In the genomic region with DNA sequence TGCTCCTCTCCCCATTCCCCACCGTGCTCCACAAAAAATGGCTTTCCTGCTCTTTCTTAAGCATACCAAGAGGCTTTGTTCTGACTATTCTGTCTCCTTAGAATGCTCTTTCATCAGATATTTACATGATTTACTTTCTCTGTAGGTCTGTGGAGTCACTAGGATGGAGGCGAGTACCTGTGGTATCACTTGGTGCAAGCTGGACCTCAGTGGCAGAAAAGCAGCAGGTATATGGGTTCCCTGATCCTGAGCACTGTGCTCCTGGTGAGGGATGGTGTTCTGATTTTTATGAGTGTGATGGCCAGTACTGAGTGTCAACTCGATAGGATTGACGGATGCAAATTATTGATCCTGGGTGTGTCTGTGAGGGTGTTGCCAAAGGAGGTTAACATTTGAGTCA, we compare ENCODE assay signal across 14 cellular contexts. TPM values are rescaled to one million over a fixed set of nuclear protein-coding genes. Genes with fewer than 3 reads are reported as not detected.
A peak's percentile ranks its signal among the peaks of the same experiment; 100 is the strongest.
DNase-seq lines count a peak whose midpoint lies in the region; ATAC-seq, FAIRE-seq and TF ChIP-seq lines count a peak whose summit lies in the region.
"Had no signal": no experiment of that assay in that cellular context is flagged by ENCODE, and none has a peak within 500 bp of the region (broad histone marks: within the 10 kb centered on the region; RNA-seq: fewer than 3 reads in every experiment).

No MANE protein-coding gene starts in this region.

- no peak overlapping the region for H3K4me3 ChIP-seq in H1 (ENCODE audit: extremely low read depth in 1 of 4, insufficient read depth in 2 of 4, low read depth in 3 of 4, low read length in 4 of 4)
- H3K4me3 ChIP-seq: BLaER1 treated with 17β-estradiol and CSF1 and Interleukin-3, amounts not matched to agents 10 nM and 100 nM had no signal

- whole genome bisulfite sequencing in H1 (ENCODE audit: extremely low coverage in 1 of 2, insufficient coverage in 1 of 2, insufficient read length in 1 of 2, insufficient replicate concordance in 2 of 2, low coverage in 1 of 2, low lambda C conversion rate in 2 of 2, missing lambda C conversion rate in 1 of 2), 2 experiments = 77% methylated on average over 4 of the region's 4 CpGs; no CpG with 5 or more reads in 1 of the 2 experiments

- no peak overlapping the region for H3K4me3 Mint-ChIP-seq in activated CD4-positive, alpha-beta T cell treated with anti-CD3 and anti-CD28 coated beads, Interleukin-2, amount 10 ng/mL, durations not matched to agents 24 days and 14 days
- H3K4me3 Mint-ChIP-seq in stimulated activated naive CD8-positive, alpha-beta T cell treated with anti-CD3 and anti-CD28 coated beads, Interleukin-15, amount 100 ng/mL, for 72 hours = no peak overlapping the region
- no peak overlapping the region for H3K4me3 Mint-ChIP-seq in activated T-cell treated with anti-CD3 and anti-CD28 coated beads, Interleukin-2, amount 50 U/mL, for 24 hours
- H3K4me3 Mint-ChIP-seq: CD4-positive, CD25-positive, alpha-beta regulatory T cell had no signal

- no peaks in the 10 kb centered on the region for H3K79me1 ChIP-seq in H1 (ENCODE audit: low read depth, low read length)

- H3K27ac ChIP-seq in H1 (ENCODE audit: low read depth, low read length) = no peak overlapping the region
- H3K27ac ChIP-seq: BLaER1 treated with 17β-estradiol and CSF1 and Interleukin-3, amounts not matched to agents 10 nM and 100 nM had no signal

- no peak for TF ChIP-seq RAD21 in H1 (IDR thresholded peaks at IDR 0.05 in 1 of 2, conservative IDR thresholded peaks at IDR 0.05 in 1 of 2; ENCODE audit: low read depth in 2 of 2, low read length in 2 of 2)

- H3K4me2 ChIP-seq in H1 (ENCODE audit: insufficient read depth in 1 of 2, low read depth in 2 of 2, low read length in 2 of 2) = peak overlapping the region in 1 of 2 experiments; percentile 5; a peak in 1 of 4 replicates
- H3K4me2 ChIP-seq: BLaER1 treated with 17β-estradiol and CSF1 and Interleukin-3, amounts not matched to agents 10 nM and 100 nM had no signal

- no peaks in the 10 kb centered on the region for H3K9me3 ChIP-seq in H1 (ENCODE audit: insufficient read depth in 2 of 2, low read depth in 1 of 2, low read length in 1 of 2)

- no peak for TF ChIP-seq EP300 in H1 (IDR thresholded peaks at IDR 0.05; ENCODE audit: borderline replicate concordance in 1 of 2, low read depth in 2 of 2, low read length in 2 of 2)

- no peaks in the 10 kb centered on the region for H3K4me1 Mint-ChIP-seq in activated CD4-positive, alpha-beta T cell treated with anti-CD3 and anti-CD28 coated beads, Interleukin-2, amount 10 ng/mL, durations not matched to agents 24 days and 14 days
- no peaks in the 10 kb centered on the region for H3K4me1 Mint-ChIP-seq in stimulated activated naive CD8-positive, alpha-beta T cell treated with anti-CD3 and anti-CD28 coated beads, Interleukin-15, amount 100 ng/mL, for 72 hours
- H3K4me1 Mint-ChIP-seq in activated T-cell treated with anti-CD3 and anti-CD28 coated beads, Interleukin-2, amount 50 U/mL, for 24 hours (ENCODE audit: low read depth) = no peaks in the 10 kb centered on the region
- H3K4me1 Mint-ChIP-seq: CD4-positive, CD25-positive, alpha-beta regulatory T cell had no signal

- H3K27ac Mint-ChIP-seq in activated CD4-positive, alpha-beta T cell treated with anti-CD3 and anti-CD28 coated beads, Interleukin-2, amount 10 ng/mL, durations not matched to agents 24 days and 14 days = no peak overlapping the region
- no peak overlapping the region for H3K27ac Mint-ChIP-seq in stimulated activated naive CD8-positive, alpha-beta T cell treated with anti-CD3 and anti-CD28 coated beads, Interleukin-15, amount 100 ng/mL, for 72 hours
- H3K27ac Mint-ChIP-seq in activated T-cell treated with anti-CD3 and anti-CD28 coated beads, Interleukin-2, amount 50 U/mL, for 24 hours = no peak overlapping the region

- intact Hi-C loops in activated CD4-positive, alpha-beta T cell treated with anti-CD3 and anti-CD28 coated beads, Interleukin-2, amount 10 ng/mL, durations not matched to agents 24 days and 14 days (cut with micrococcal nuclease) = no loop called here

- H2BK120ac ChIP-seq in H1 (replicated peaks; ENCODE audit: low read depth, low read length) = no peak overlapping the region

- no peak overlapping the region for H2AK5ac ChIP-seq in H1 (ENCODE audit: low read depth, low read length)

- no peak for TF ChIP-seq POLR2A in H1 (IDR thresholded peaks at IDR 0.05; ENCODE audit: control extremely low read depth in 1 of 2, low read depth in 2 of 2, low read length in 2 of 2)

- H4K8ac ChIP-seq in H1 (ENCODE audit: extremely low read depth, insufficient read depth, low read length) = no peak overlapping the region

- H3K4me1 ChIP-seq in H1 (replicated peaks in 1 of 4; ENCODE audit: control insufficient read depth in 3 of 4, insufficient read depth in 4 of 4, low read length in 3 of 4) = peaks cover 0 to 6% (median under 1%) of the 10 kb centered on the region in 4 experiments; a peak in 2 of 7 replicates
- H3K4me1 ChIP-seq: BLaER1 treated with 17β-estradiol and CSF1 and Interleukin-3, amounts not matched to agents 10 nM and 100 nM had no signal

- no peak overlapping the region for H3K14ac ChIP-seq in H1 (ENCODE audit: insufficient read length)

- POLR2A ChIA-PET in H1 (lab: Charles Lee; ENCODE audit: partially characterized antibody) = no interaction called here

- H4K91ac ChIP-seq in H1 (replicated peaks; ENCODE audit: insufficient read length, low read length) = no peak overlapping the region

- FAIRE-seq in H1 (lab: Jason Lieb, UNC) = no peak

- no peak overlapping the region for H3K18ac ChIP-seq in H1 (ENCODE audit: extremely low read depth, low read length)

- H4K20me1 ChIP-seq in H1 (replicated peaks in 1 of 2; ENCODE audit: control insufficient read depth in 1 of 2, insufficient read depth in 2 of 2, low read length in 2 of 2) = no peaks in the 10 kb centered on the region
- H4K20me1 ChIP-seq: BLaER1 treated with 17β-estradiol and CSF1 and Interleukin-3, amounts not matched to agents 10 nM and 100 nM had no signal

- no peak overlapping the region for H3K4ac ChIP-seq in H1 (replicated peaks; ENCODE audit: insufficient read length, low read depth, low read length)

- no peaks in the 10 kb centered on the region for H3K36me3 Mint-ChIP-seq in activated CD4-positive, alpha-beta T cell treated with anti-CD3 and anti-CD28 coated beads, Interleukin-2, amount 10 ng/mL, durations not matched to agents 24 days and 14 days (ENCODE audit: low read depth)
- H3K36me3 Mint-ChIP-seq in activated T-cell treated with anti-CD3 and anti-CD28 coated beads, Interleukin-2, amount 50 U/mL, for 24 hours (ENCODE audit: low read depth) = no peaks in the 10 kb centered on the region
- H3K36me3 Mint-ChIP-seq: CD4-positive, CD25-positive, alpha-beta regulatory T cell had no signal

- CTCF ChIA-PET in H1 (lab: Charles Lee; ENCODE audit: partially characterized antibody) = no interaction called here

- no peaks in the 10 kb centered on the region for H3K79me2 ChIP-seq in H1 (ENCODE audit: control insufficient read depth in 1 of 2, insufficient read depth in 2 of 2, low read length in 2 of 2)

- no peak overlapping the region for H2BK12ac ChIP-seq in H1 (ENCODE audit: low read depth, low read length)

- peak; percentile 55 for DNase-seq in activated CD4-positive, alpha-beta T cell treated with anti-CD3 and anti-CD28 coated beads, Interleukin-2, amount 10 ng/mL, durations not matched to agents 24 days and 14 days
- no peak for DNase-seq in activated CD4-positive, alpha-beta T cell treated with anti-CD3 and anti-CD28 coated beads, Interleukin-2, amount 50 U/mL, for 4 hours
- DNase-seq in KBM-7 = peak; percentile 3
- no peak for DNase-seq in H1 (ENCODE audit: low read depth in 1 of 2, low spot score in 2 of 2)
- DNase-seq in stimulated activated naive CD8-positive, alpha-beta T cell treated with anti-CD3 and anti-CD28 coated beads, Interleukin-15, amount 100 ng/mL, for 72 hours = no peak
- DNase-seq in NCI-H510A treated with DMSO at 0.1 percent for 48 hours (lab: John Stamatoyannopoulos, UW) = no peak
- DNase-seq in activated T-cell treated with anti-CD3 and anti-CD28 coated beads, Interleukin-2, amount 50 U/mL, for 24 hours = no peak
- DNase-seq: ACHN, GF-D8, H7 had no signal

- H4K5ac ChIP-seq in H1 (ENCODE audit: insufficient read length, low read depth, low read length) = no peak overlapping the region

- in situ Hi-C loops in KBM-7 (cut with MboI; ENCODE audit: low pct_unique_long_range_greater_than_20kb, low sequenced_read_pairs) = no loop called here

- no peak overlapping the region for H3K9ac ChIP-seq in H1 (replicated peaks in 1 of 4; ENCODE audit: extremely low read depth in 1 of 4, low read depth in 3 of 4, low read length in 3 of 4)
- H3K9ac ChIP-seq: BLaER1 treated with 17β-estradiol and CSF1 and Interleukin-3, amounts not matched to agents 10 nM and 100 nM had no signal

- no peak for TF ChIP-seq CTCF in H1 (IDR thresholded peaks at IDR 0.05; ENCODE audit: control extremely low read depth in 1 of 3, insufficient read depth in 1 of 3, low read depth in 1 of 3, low read length in 3 of 3)

- no peak overlapping the region for H2BK5ac ChIP-seq in H1 (ENCODE audit: low read depth, low read length)

- no peaks in the 10 kb centered on the region for H3K27me3 Mint-ChIP-seq in activated CD4-positive, alpha-beta T cell treated with anti-CD3 and anti-CD28 coated beads, Interleukin-2, amount 10 ng/mL, durations not matched to agents 24 days and 14 days
- peaks cover 13% of the 10 kb centered on the region for H3K27me3 Mint-ChIP-seq in stimulated activated naive CD8-positive, alpha-beta T cell treated with anti-CD3 and anti-CD28 coated beads, Interleukin-15, amount 100 ng/mL, for 72 hours
- H3K27me3 Mint-ChIP-seq in activated T-cell treated with anti-CD3 and anti-CD28 coated beads, Interleukin-2, amount 50 U/mL, for 24 hours = peaks cover 2% of the 10 kb centered on the region
- H3K27me3 Mint-ChIP-seq: CD4-positive, CD25-positive, alpha-beta regulatory T cell had no signal

- H3K56ac ChIP-seq in H1 (replicated peaks; ENCODE audit: insufficient read length, low read depth, low read length) = no peak overlapping the region

- H2BK20ac ChIP-seq in H1 (ENCODE audit: low read length) = no peak overlapping the region

- H3K23me2 ChIP-seq in H1 (ENCODE audit: low read depth, low read length) = no peaks in the 10 kb centered on the region

- H3K27me3 ChIP-seq in H1 (replicated peaks in 1 of 4; ENCODE audit: control insufficient read depth in 3 of 4, extremely low read depth in 1 of 4, insufficient read depth in 3 of 4, low read length in 3 of 4) = no peaks in the 10 kb centered on the region
- H3K27me3 ChIP-seq: BLaER1 treated with 17β-estradiol and CSF1 and Interleukin-3, amounts not matched to agents 10 nM and 100 nM had no signal

- no peaks in the 10 kb centered on the region for H3K36me3 ChIP-seq in H1 (ENCODE audit: control insufficient read depth in 2 of 4, insufficient read depth in 4 of 4, low read length in 3 of 4)
- H3K36me3 ChIP-seq: BLaER1 treated with 17β-estradiol and CSF1 and Interleukin-3, amounts not matched to agents 10 nM and 100 nM had no signal

- H2BK15ac ChIP-seq in H1 (ENCODE audit: low read length) = no peak overlapping the region

- peak; percentile 39 for ATAC-seq in stimulated activated naive CD8-positive, alpha-beta T cell treated with anti-CD3 and anti-CD28 coated beads, Interleukin-15, amount 100 ng/mL, for 72 hours

- no peak overlapping the region for H3K23ac ChIP-seq in H1 (ENCODE audit: insufficient read length)

- peak overlapping the region; percentile 90; the same call in 1 of the 2 replicates for H2AFZ ChIP-seq in H1 (ENCODE audit: low read length)

- H3K9me3 Mint-ChIP-seq in activated CD4-positive, alpha-beta T cell treated with anti-CD3 and anti-CD28 coated beads, Interleukin-2, amount 10 ng/mL, durations not matched to agents 24 days and 14 days = no peaks in the 10 kb centered on the region
- H3K9me3 Mint-ChIP-seq in stimulated activated naive CD8-positive, alpha-beta T cell treated with anti-CD3 and anti-CD28 coated beads, Interleukin-15, amount 100 ng/mL, for 72 hours = no peaks in the 10 kb centered on the region
- no peaks in the 10 kb centered on the region for H3K9me3 Mint-ChIP-seq in activated T-cell treated with anti-CD3 and anti-CD28 coated beads, Interleukin-2, amount 50 U/mL, for 24 hours
- H3K9me3 Mint-ChIP-seq: CD4-positive, CD25-positive, alpha-beta regulatory T cell had no signal

RNA-seq across cellular contexts. Expression of a gene that starts 10.0 kb away (rescaled TPM):
- total RNA-seq in activated CD4-positive, alpha-beta T cell treated with anti-CD3 and anti-CD28 coated beads, Interleukin-2, amount 10 ng/mL, durations not matched to agents 24 days and 14 days = not detected in 2 replicates
- total RNA-seq in H1 (2021; fragmentation: NEBNext Ultra II Directional; extraction: Animal tissue kit (Norgen Biotek cat#: 25700)) = 0.29 and 0.41 TPM in 2 replicates
- polyA plus RNA-seq in H1 (2011; rRNA removed) = 0.06 TPM in 1 of 2 replicates, not detected in the other
- 0.12 TPM for polyA plus RNA-seq in H1 (2011; cell fraction: cytosol; rRNA removed)
- polyA plus RNA-seq in H1 (2011; cell fraction: nucleus; rRNA removed) = 0.16 TPM
- polyA plus RNA-seq in H1 (2012, experiment 1 of 2) = 0.17 to 0.20 TPM (median 0.19 TPM) in 3 of 4 replicates, not detected in the other
- polyA plus RNA-seq in H1 (2012, experiment 2 of 2) = not detected
- polyA plus RNA-seq in H1 (2013, experiment 1 of 2) = 0.12 TPM
- 0.18 TPM for polyA plus RNA-seq in H1 (2013, experiment 2 of 2)
- 0.22 TPM in 1 of 2 replicates, not detected in the other for polyA minus RNA-seq in H1 (2011; rRNA and poly(A)+ RNA removed)
- not detected for polyA minus RNA-seq in H1 (2011; cell fraction: cytosol; rRNA and poly(A)+ RNA removed)
- 0.30 TPM for polyA minus RNA-seq in H1 (2011; cell fraction: nucleus; rRNA and poly(A)+ RNA removed)
- total RNA-seq: A172; CD4-positive, CD25-positive, alpha-beta regulatory T cell; H7; HT1080 had no signal
- polyA plus RNA-seq: CD4-positive, CD25-positive, alpha-beta regulatory T cell had no signal

Comparison
In these comparisons a context has a peak if more than half of its experiments do, and no peak if none do; other contexts are left out.
1. DNase-seq: peak in activated CD4-positive, alpha-beta T cell treated with anti-CD3 and anti-CD28 coated beads, Interleukin-2, amount 10 ng/mL, durations not matched to agents 24 days and 14 days (single experiment) and KBM-7 (single experiment); none in activated CD4-positive, alpha-beta T cell treated with anti-CD3 and anti-CD28 coated beads, Interleukin-2, amount 50 U/mL, for 4 hours (0 of 2), H1 (0 of 2), stimulated activated naive CD8-positive, alpha-beta T cell treated with anti-CD3 and anti-CD28 coated beads, Interleukin-15, amount 100 ng/mL, for 72 hours (0 of 2), NCI-H510A treated with DMSO at 0.1 percent for 48 hours (single experiment) and activated T-cell treated with anti-CD3 and anti-CD28 coated beads, Interleukin-2, amount 50 U/mL, for 24 hours (single experiment).